11 cellular contexts compared by ENCODE assay signal in the genomic region with DNA sequence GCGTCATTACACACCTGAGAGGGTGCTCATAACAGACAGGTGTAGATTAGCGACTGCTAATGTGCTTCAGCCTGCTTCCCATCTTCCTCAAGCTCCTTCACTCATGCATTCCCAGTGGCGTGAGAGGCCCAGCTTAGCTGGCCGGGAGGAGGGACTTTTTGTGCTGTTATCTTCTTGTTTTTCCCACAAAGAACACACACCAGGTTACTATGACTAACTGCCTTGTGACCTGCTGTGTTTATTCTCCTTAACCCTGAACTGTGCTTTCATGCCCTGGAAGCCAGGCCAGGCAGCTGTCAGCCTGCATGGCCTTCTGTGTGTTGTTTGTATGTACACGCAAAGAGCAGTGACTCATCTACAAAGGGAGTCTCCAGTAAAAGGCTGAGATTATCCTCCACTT.
DNase-seq lines count a peak whose midpoint lies in the region; ATAC-seq, FAIRE-seq and TF ChIP-seq lines count a peak whose summit lies in the region.
"Had no signal": no experiment of that assay in that cellular context is flagged by ENCODE, and none has a peak within 500 bp of the region (broad histone marks: within the 10 kb centered on the region; RNA-seq: fewer than 3 reads in every experiment).

No MANE protein-coding gene starts in this region.

- H3K9me3 ChIP-seq in SJCRH30 (replicated peaks) (no peaks in the 10 kb centered on the region), pancreas (no peaks in the 10 kb centered on the region)

- intact Hi-C loops in pancreas (cut with DNase I) = no loop called here

- TF ChIP-seq CTCF in fibroblast of villous mesenchyme (IDR thresholded peaks at IDR 0.05; ENCODE audit: insufficient read depth, low read depth, low read length) (no peak), pancreas (IDR thresholded peaks at IDR 0.05) (no peak)

- H3K27ac ChIP-seq in SJCRH30 (peak overlapping the region; percentile 30; the same call in 1 of the 2 replicates), pancreas (peak overlapping the region; percentile 37 to 69 (median 62))

- no peak overlapping the region for H3K4me3 ChIP-seq in SJCRH30
- H3K4me3 ChIP-seq in fibroblast of villous mesenchyme (ENCODE audit: low read depth, low read length) = no peak overlapping the region
- peak overlapping the region in 1 of 4 donors; percentile 14 for H3K4me3 ChIP-seq in pancreas

- no peak overlapping the region for H3K4me3 Mint-ChIP-seq in activated naive CD8-positive, alpha-beta T cell treated with anti-CD3 and anti-CD28 coated beads, Interleukin-2, amount 50 U/mL, for 24 hours
- no peak overlapping the region for H3K4me3 Mint-ChIP-seq in naive thymus-derived CD8-positive, alpha-beta T cell
- H3K4me3 Mint-ChIP-seq: activated CD4-positive, alpha-beta T cell treated with anti-CD3 and anti-CD28 coated beads, Interleukin-2, amount 10 ng/mL, durations not matched to agents 7 days and 5 days had no signal

- H3K27me3 ChIP-seq in SJCRH30 (no peaks in the 10 kb centered on the region), pancreas (no peaks in the 10 kb centered on the region)

- H3K4me1 Mint-ChIP-seq in activated naive CD8-positive, alpha-beta T cell treated with anti-CD3 and anti-CD28 coated beads, Interleukin-2, amount 50 U/mL, for 24 hours = no peaks in the 10 kb centered on the region
- no peaks in the 10 kb centered on the region for H3K4me1 Mint-ChIP-seq in naive thymus-derived CD8-positive, alpha-beta T cell
- H3K4me1 Mint-ChIP-seq: activated CD4-positive, alpha-beta T cell treated with anti-CD3 and anti-CD28 coated beads, Interleukin-2, amount 10 ng/mL, durations not matched to agents 7 days and 5 days had no signal

- H3K4me1 ChIP-seq in SJCRH30 (peaks cover 3% of the 10 kb centered on the region; the same call in 1 of the 2 replicates), pancreas (peaks cover 9 to 23% (median 12%) of the 10 kb centered on the region in 3 donors)

- 23 to 27% methylated on average over 5 of the region's 5 CpGs for WGBS in pancreas, 2 donors

- ATAC-seq in GM18868 (IDR thresholded peaks at IDR 0.05; ENCODE audit: unreplicated experiment) (peak; percentile 74), pancreas (peak; percentile 97 to 99 (median 98))
- no peak for ATAC-seq in activated naive CD8-positive, alpha-beta T cell treated with anti-CD3 and anti-CD28 coated beads, Interleukin-2, amount 50 U/mL, for 24 hours
- ATAC-seq in naive thymus-derived CD8-positive, alpha-beta T cell = no peak

- no peak overlapping the region for H3K27ac Mint-ChIP-seq in activated naive CD8-positive, alpha-beta T cell treated with anti-CD3 and anti-CD28 coated beads, Interleukin-2, amount 50 U/mL, for 24 hours
- H3K27ac Mint-ChIP-seq in naive thymus-derived CD8-positive, alpha-beta T cell = no peak overlapping the region
- H3K27ac Mint-ChIP-seq: activated CD4-positive, alpha-beta T cell treated with anti-CD3 and anti-CD28 coated beads, Interleukin-2, amount 10 ng/mL, durations not matched to agents 7 days and 5 days had no signal

- no peaks in the 10 kb centered on the region for H3K36me3 Mint-ChIP-seq in activated naive CD8-positive, alpha-beta T cell treated with anti-CD3 and anti-CD28 coated beads, Interleukin-2, amount 50 U/mL, for 24 hours (ENCODE audit: low read depth)
- H3K36me3 Mint-ChIP-seq in naive thymus-derived CD8-positive, alpha-beta T cell = no peaks in the 10 kb centered on the region

- H3K27me3 Mint-ChIP-seq in activated naive CD8-positive, alpha-beta T cell treated with anti-CD3 and anti-CD28 coated beads, Interleukin-2, amount 50 U/mL, for 24 hours = no peaks in the 10 kb centered on the region
- H3K27me3 Mint-ChIP-seq in naive thymus-derived CD8-positive, alpha-beta T cell = peaks cover 0 to 5% (median 0%) of the 10 kb centered on the region in 5 donors

- H3K36me3 ChIP-seq in SJCRH30 (no peaks in the 10 kb centered on the region), pancreas (no peaks in the 10 kb centered on the region)

- no peaks in the 10 kb centered on the region for H3K9me3 Mint-ChIP-seq in activated naive CD8-positive, alpha-beta T cell treated with anti-CD3 and anti-CD28 coated beads, Interleukin-2, amount 50 U/mL, for 24 hours
- H3K9me3 Mint-ChIP-seq in naive thymus-derived CD8-positive, alpha-beta T cell = no peaks in the 10 kb centered on the region
- H3K9me3 Mint-ChIP-seq: activated CD4-positive, alpha-beta T cell treated with anti-CD3 and anti-CD28 coated beads, Interleukin-2, amount 10 ng/mL, durations not matched to agents 7 days and 5 days had no signal

- DNase-seq in SJCRH30 (peak; percentile 39 to 54), fibroblast of villous mesenchyme (ENCODE audit: low read depth) (peak; percentile 99), pancreas (peak; percentile 61 to 88 (median 84)), RPMI8226 (no peak)
- no peak for DNase-seq in activated naive CD8-positive, alpha-beta T cell treated with anti-CD3 and anti-CD28 coated beads, Interleukin-2, amount 50 U/mL, for 24 hours
- no peak for DNase-seq in effector CD8-positive, alpha-beta T cell (lab: John Stamatoyannopoulos, UW)
- DNase-seq in naive thymus-derived CD8-positive, alpha-beta T cell = no peak
- DNase-seq: activated CD4-positive, alpha-beta T cell treated with anti-CD3 and anti-CD28 coated beads, Interleukin-2, amount 10 ng/mL, durations not matched to agents 7 days and 5 days; stimulated activated CD4-positive, alpha-beta T cell treated with anti-CD3 and anti-CD28 coated beads, Interleukin-4, amount 100 ng/mL, for 24 hours had no signal

- no peak for FAIRE-seq in pancreas (lab: Jason Lieb, UNC)
- FAIRE-seq: G401.6 had no signal

- POLR2A ChIA-PET in naive thymus-derived CD8-positive, alpha-beta T cell (lab: Charles Lee) = no interaction called here

Comparison
In these comparisons a context has a peak if more than half of its experiments do, and no peak if none do; other contexts are left out.
1. ATAC-seq: peak in GM18868 (single experiment) and pancreas (4 of 4); none in activated naive CD8-positive, alpha-beta T cell treated with anti-CD3 and anti-CD28 coated beads, Interleukin-2, amount 50 U/mL, for 24 hours (single experiment) and naive thymus-derived CD8-positive, alpha-beta T cell (0 of 2).
2. DNase-seq: peak in SJCRH30 (2 of 2), fibroblast of villous mesenchyme (single experiment) and pancreas (6 of 6); none in RPMI8226 (single experiment), activated naive CD8-positive, alpha-beta T cell treated with anti-CD3 and anti-CD28 coated beads, Interleukin-2, amount 50 U/mL, for 24 hours (single experiment), effector CD8-positive, alpha-beta T cell (single experiment) and naive thymus-derived CD8-positive, alpha-beta T cell (0 of 10).